ENCODE assay signal across 10 cellular contexts in the genomic region with DNA sequence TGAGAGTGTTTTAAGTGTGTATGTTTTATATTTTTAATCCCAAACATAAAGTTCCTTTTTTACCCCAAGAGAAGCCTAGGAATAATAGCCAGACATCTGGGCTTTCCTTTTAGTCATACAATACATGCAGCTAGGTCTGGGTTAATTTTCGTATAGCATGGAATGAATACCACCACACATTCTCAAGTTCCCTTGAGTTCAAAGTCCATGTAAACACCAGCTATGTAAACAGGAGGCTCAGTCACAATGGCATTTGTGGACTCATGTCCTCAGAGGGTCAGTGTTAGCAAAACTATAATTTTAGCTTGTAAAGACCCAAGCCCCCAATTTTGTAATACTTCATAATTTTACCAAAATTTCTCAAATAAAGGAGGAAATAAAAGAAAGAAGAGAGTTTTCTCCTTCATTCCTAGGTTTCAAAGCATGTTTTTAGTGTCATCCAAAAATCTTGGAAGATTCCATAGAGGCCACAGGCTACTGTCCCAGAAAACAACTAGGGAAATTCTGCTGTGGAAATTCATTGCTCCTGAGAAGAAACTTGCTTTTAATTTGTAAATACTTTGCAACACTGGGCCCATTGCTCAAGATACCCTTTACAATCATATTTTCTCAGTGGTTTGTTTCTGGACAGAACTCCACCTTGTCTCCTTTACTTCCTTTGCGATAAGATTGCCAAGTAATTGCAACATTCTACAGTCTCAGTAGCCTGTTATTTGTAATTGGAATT.
DNase-seq lines count a peak whose midpoint lies in the region; ATAC-seq and TF ChIP-seq lines count a peak whose summit lies in the region.
"Had no signal": no experiment of that assay in that cellular context is flagged by ENCODE, and none has a peak within 500 bp of the region (broad histone marks: within the 10 kb centered on the region; RNA-seq: fewer than 3 reads in every experiment).

No MANE protein-coding gene starts in this region.

- H3K4me1 ChIP-seq in breast epithelium, result no peaks in the 10 kb centered on the region
- H3K4me1 ChIP-seq: adrenal gland had no signal

- intact Hi-C loops in MCF 10A (cut with micrococcal nuclease) (loop anchor here (2.0 kb wide), 1 partner anchor 64 kb away; no protein-coding TSS in a partner anchor), breast epithelium (cut with DNase I; ENCODE audit: low total_unique reads) (no loop called here)

- peak overlapping the region; percentile 85 for H3K27ac Mint-ChIP-seq in MCF 10A (ENCODE audit: low read depth, unreplicated experiment)
- H3K27ac Mint-ChIP-seq in type B pancreatic cell, result no peak overlapping the region
- no peak overlapping the region for H3K27ac Mint-ChIP-seq in activated T-cell treated with anti-CD3 and anti-CD28 coated beads, Interleukin-2, amount 50 U/mL, for 72 hours

- H3K36me3 ChIP-seq in breast epithelium (no peaks in the 10 kb centered on the region), brain microvascular endothelial cell (replicated peaks) (no peaks in the 10 kb centered on the region)
- H3K36me3 ChIP-seq: adrenal gland had no signal

- H3K4me1 Mint-ChIP-seq in MCF 10A (ENCODE audit: insufficient read depth, unreplicated experiment), result peaks cover 11% of the 10 kb centered on the region
- H3K4me1 Mint-ChIP-seq in type B pancreatic cell (ENCODE audit: unreplicated experiment), result no peaks in the 10 kb centered on the region
- H3K4me1 Mint-ChIP-seq in activated T-cell treated with anti-CD3 and anti-CD28 coated beads, Interleukin-2, amount 50 U/mL, for 72 hours (ENCODE audit: low read depth), result no peaks in the 10 kb centered on the region

- peaks cover 0 to 9% of the 10 kb centered on the region in 2 donors for H3K9me3 ChIP-seq in breast epithelium
- H3K9me3 ChIP-seq: adrenal gland had no signal

- no peak for ATAC-seq in activated T-cell treated with anti-CD3 and anti-CD28 coated beads, Interleukin-2, amount 50 U/mL, for 72 hours (replicated peaks in 1 of 2)
- ATAC-seq in HG02798 (IDR thresholded peaks at IDR 0.05; ENCODE audit: poor library complexity, unreplicated experiment), result no peak

- in situ Hi-C loops in brain microvascular endothelial cell (cut with HindIII; ENCODE audit: low pct_ligation_motif_present, low sequenced_read_pairs), result no loop called here

- H3K27ac ChIP-seq in breast epithelium (no peak overlapping the region), brain microvascular endothelial cell (peak overlapping the region; percentile 79)
- H3K27ac ChIP-seq: adrenal gland had no signal

- CTCF ChIA-PET in MCF 10A (lab: Yijun Ruan, JAX), result interaction anchor here (0.6 kb wide), 1 partner anchor 122 kb away, joined by 3 read pairs; no protein-coding TSS in a partner anchor

- TF ChIP-seq POLR2A in breast epithelium (IDR thresholded peaks at IDR 0.05), result no peak

- H3K4me3 Mint-ChIP-seq in MCF 10A (ENCODE audit: unreplicated experiment) (no peak overlapping the region), type B pancreatic cell (peak overlapping the region; percentile 39)
- no peak overlapping the region for H3K4me3 Mint-ChIP-seq in activated T-cell treated with anti-CD3 and anti-CD28 coated beads, Interleukin-2, amount 50 U/mL, for 72 hours

- H3K4me3 ChIP-seq in breast epithelium (no peak overlapping the region), brain microvascular endothelial cell (ENCODE audit: low read depth, low read length) (no peak overlapping the region)
- H3K4me3 ChIP-seq: adrenal gland had no signal

- TF ChIP-seq CTCF in MCF 10A (IDR thresholded peaks at IDR 0.05; ENCODE audit: unreplicated experiment), result no peak
- TF ChIP-seq CTCF in breast epithelium (IDR thresholded peaks at IDR 0.05), result no peak
- no peak for TF ChIP-seq CTCF in brain microvascular endothelial cell (IDR thresholded peaks at IDR 0.05; ENCODE audit: low read depth, low read length, missing control alignments)
- no peak for TF ChIP-seq CTCF in type B pancreatic cell (conservative IDR thresholded peaks at IDR 0.05)

- no TSS peak for BruUV-seq in MCF 10A (replicated peaks; lab: Mats Ljungman, UMichigan)

- H3K27me3 Mint-ChIP-seq in MCF 10A (ENCODE audit: insufficient read depth, unreplicated experiment), result no peaks in the 10 kb centered on the region
- no peaks in the 10 kb centered on the region for H3K27me3 Mint-ChIP-seq in type B pancreatic cell
- no peaks in the 10 kb centered on the region for H3K27me3 Mint-ChIP-seq in activated T-cell treated with anti-CD3 and anti-CD28 coated beads, Interleukin-2, amount 50 U/mL, for 72 hours (ENCODE audit: low read depth)

- POLR2A ChIA-PET in MCF 10A (lab: Yijun Ruan, JAX), result interaction anchor here (0.7 kb wide), 1 partner anchor 331 kb away, joined by 3 read pairs; no protein-coding TSS in a partner anchor

- peak; percentile 69 for DNase-seq in MCF 10A (ENCODE audit: unreplicated experiment)
- DNase-seq in breast epithelium (ENCODE audit: low spot score in 2 of 2), result no peak
- peak; percentile 71 for DNase-seq in brain microvascular endothelial cell
- DNase-seq in iris pigment epithelial cell (ENCODE audit: low read depth), result peak; percentile 91
- DNase-seq in type B pancreatic cell (ENCODE audit: extremely low spot score, unreplicated experiment), result no peak
- no peak for DNase-seq in activated T-cell treated with anti-CD3 and anti-CD28 coated beads, Interleukin-2, amount 50 U/mL, for 72 hours
- no peak for DNase-seq in middle frontal gyrus (ENCODE audit: extremely low spot score, low spot score)
- DNase-seq: 8988T, adrenal gland had no signal

- H3K36me3 Mint-ChIP-seq in MCF 10A (ENCODE audit: insufficient read depth, unreplicated experiment) (no peaks in the 10 kb centered on the region), type B pancreatic cell (no peaks in the 10 kb centered on the region)
- H3K36me3 Mint-ChIP-seq in activated T-cell treated with anti-CD3 and anti-CD28 coated beads, Interleukin-2, amount 50 U/mL, for 72 hours (ENCODE audit: insufficient read depth in 2 of 2), result no peaks in the 10 kb centered on the region

- H3K27me3 ChIP-seq in breast epithelium (no peaks in the 10 kb centered on the region), brain microvascular endothelial cell (replicated peaks) (no peaks in the 10 kb centered on the region)
- H3K27me3 ChIP-seq: adrenal gland had no signal

- H3K9me3 Mint-ChIP-seq in MCF 10A (ENCODE audit: unreplicated experiment) (no peaks in the 10 kb centered on the region), type B pancreatic cell (no peaks in the 10 kb centered on the region)
- H3K9me3 Mint-ChIP-seq in activated T-cell treated with anti-CD3 and anti-CD28 coated beads, Interleukin-2, amount 50 U/mL, for 72 hours, result peaks cover 3 to 5% of the 10 kb centered on the region in 2 donors

Comparison
In these comparisons a context has a peak if more than half of its experiments do, and no peak if none do; other contexts are left out.
1. DNase-seq: peak in MCF 10A (single experiment), brain microvascular endothelial cell (single experiment) and iris pigment epithelial cell (single experiment); none in breast epithelium (0 of 2), type B pancreatic cell (single experiment), activated T-cell treated with anti-CD3 and anti-CD28 coated beads, Interleukin-2, amount 50 U/mL, for 72 hours (0 of 2) and middle frontal gyrus (single experiment).